8 cellular contexts compared by ENCODE assay signal in the genomic region with DNA sequence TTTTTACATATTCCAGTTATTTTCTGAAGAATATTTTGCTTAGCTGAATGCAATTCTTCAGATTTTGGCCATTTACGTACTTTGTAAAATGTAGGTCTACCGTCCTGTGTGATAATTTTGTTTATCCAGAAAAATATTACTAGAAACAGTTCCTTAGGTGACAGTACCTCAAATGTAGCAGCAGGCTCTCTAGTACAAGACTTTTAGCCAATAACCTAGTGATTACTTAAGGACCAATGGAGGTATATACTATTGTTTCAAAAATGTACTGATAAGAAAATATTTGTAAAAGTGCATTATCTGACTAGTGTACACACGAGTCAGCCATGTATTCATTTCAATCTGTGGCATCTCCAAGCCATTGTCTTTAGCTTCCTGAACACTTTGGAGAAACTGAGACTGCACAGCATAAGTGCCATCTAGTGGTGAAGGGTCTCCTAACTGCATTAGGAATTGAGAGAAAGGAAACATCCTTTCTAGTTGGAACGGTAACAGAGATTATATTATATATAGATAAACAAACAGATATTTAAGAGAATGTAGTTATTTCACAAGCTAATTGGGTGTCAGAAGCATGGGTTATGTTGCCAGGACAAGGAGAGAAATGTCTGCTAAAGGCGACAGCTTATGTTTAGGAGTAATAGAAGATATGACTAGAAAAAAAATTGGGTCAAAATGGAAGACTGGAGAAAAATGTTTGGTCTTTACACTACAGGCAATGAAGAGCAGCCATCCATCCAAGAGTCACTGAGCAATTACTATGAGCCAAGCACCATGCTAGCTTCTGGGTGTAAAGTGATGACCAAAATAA. TPM values are rescaled to one million over a fixed set of nuclear protein-coding genes. Genes with fewer than 3 reads are reported as not detected.
DNase-seq lines count a peak whose midpoint lies in the region; ATAC-seq, FAIRE-seq and TF ChIP-seq lines count a peak whose summit lies in the region.

No MANE protein-coding gene starts in this region.

- peak; percentile 92 for ATAC-seq in CD4-positive, alpha-beta T cell (ENCODE audit: poor library complexity)
- ATAC-seq in GM18861 (IDR thresholded peaks at IDR 0.05; ENCODE audit: unreplicated experiment), result peak; percentile 44
- ATAC-seq in HG03103 (IDR thresholded peaks at IDR 0.05; ENCODE audit: low read depth, unreplicated experiment), result peak; percentile 37
- peak in 3 of 4 donors; percentile 82 to 92 (median 83) for ATAC-seq in pancreas
- no peak for ATAC-seq in HG03457 (IDR thresholded peaks at IDR 0.05; ENCODE audit: unreplicated experiment)

- no peaks in the 10 kb centered on the region for H3K36me3 Mint-ChIP-seq in CD4-positive, alpha-beta T cell (ENCODE audit: low read depth)

- intact Hi-C loops in CD4-positive, alpha-beta T cell (cut with DNase I, micrococcal nuclease), result loop anchor here (1.0 to 5.0 kb wide), 7 partner anchors 63 to 494 kb away; no protein-coding TSS in a partner anchor
- intact Hi-C loops in pancreas (cut with DNase I), result no loop called here

- peak in 7 of 10 experiments; percentile 15 to 50 (median 24) for DNase-seq in CD4-positive, alpha-beta T cell
- peak; percentile 71 for DNase-seq in NCI-H69 (lab: John Stamatoyannopoulos, UW)
- DNase-seq in activated T-helper 1 cell treated with Interleukin-2 at 50 U/mL for 16 hours (ENCODE audit: low read depth), result peak; percentile 8
- peak; percentile 62 to 86 for DNase-seq in foreskin fibroblast
- DNase-seq in pancreas, result peak in 1 of 6 donors; percentile 21

- 27 to 30% methylated on average over 5 of the region's 5 CpGs for WGBS in pancreas, 2 donors

- peaks cover 38% of the 10 kb centered on the region for H3K4me1 Mint-ChIP-seq in CD4-positive, alpha-beta T cell (ENCODE audit: low read depth)

- H3K4me3 ChIP-seq in foreskin fibroblast (ENCODE audit: low read depth in 1 of 2, low read length in 2 of 2) (peak overlapping the region in 1 of 2 donors; percentile 17), pancreas (no peak overlapping the region)

- CTCF ChIA-PET in CD4-positive, alpha-beta T cell (lab: Charles Lee), result interaction anchor here (0.7 to 3.9 kb wide), 34 partner anchors 8 to 494 kb away, joined by 3 to 74 read pairs (median 5); partner anchors contain the start of gene ARID5B

- peak; percentile 92 for FAIRE-seq in pancreas (lab: Jason Lieb, UNC)

- TF ChIP-seq CTCF in CD4-positive, alpha-beta T cell (IDR thresholded peaks at IDR 0.05), result peak; percentile 92
- TF ChIP-seq CTCF in foreskin fibroblast (IDR thresholded peaks at IDR 0.05; ENCODE audit: low read depth, low read length) (peak; percentile 82), pancreas (IDR thresholded peaks at IDR 0.05) (peak; percentile 58 to 72 (median 72))

- no peaks in the 10 kb centered on the region for H3K4me1 ChIP-seq in pancreas

- H3K27me3 Mint-ChIP-seq in CD4-positive, alpha-beta T cell, result no peaks in the 10 kb centered on the region

- H3K27ac Mint-ChIP-seq in CD4-positive, alpha-beta T cell, result peak overlapping the region; percentile 18

- H3K27ac ChIP-seq in CD4-positive, alpha-beta T cell (ENCODE audit: low read depth, low read length), result no peak overlapping the region
- no peak overlapping the region for H3K27ac ChIP-seq in pancreas

- peak overlapping the region; percentile 5 for H3K4me3 Mint-ChIP-seq in CD4-positive, alpha-beta T cell

- H3K9me3 ChIP-seq in CD4-positive, alpha-beta T cell (ENCODE audit: control insufficient read depth, low read length), result no peaks in the 10 kb centered on the region
- no peaks in the 10 kb centered on the region for H3K9me3 ChIP-seq in pancreas

- no peaks in the 10 kb centered on the region for H3K9me3 Mint-ChIP-seq in CD4-positive, alpha-beta T cell

- POLR2A ChIA-PET in CD4-positive, alpha-beta T cell (lab: Charles Lee), result interaction anchor here (1.1 to 3.8 kb wide), 10 partner anchors 13 to 345 kb away, joined by 3 to 38 read pairs (median 4); no protein-coding TSS in a partner anchor

- no peaks in the 10 kb centered on the region for H3K27me3 ChIP-seq in CD4-positive, alpha-beta T cell (ENCODE audit: control insufficient read depth, insufficient read depth, low read length)
- H3K27me3 ChIP-seq in pancreas, result no peaks in the 10 kb centered on the region

- no peaks in the 10 kb centered on the region for H3K36me3 ChIP-seq in pancreas

RNA-seq across cellular contexts. Expression of gene RTKN2, which starts 23.7 kb away (rescaled TPM):
- total RNA-seq in CD4-positive, alpha-beta T cell, result 1 to 10 TPM; 3.7 to 3.9 TPM
- under 1 TPM in 5 of 6 donors, not detected in 1; 0.04 to 0.31 (median 0.14) TPM for total RNA-seq in pancreas
- polyA plus RNA-seq in pancreas, result under 1 TPM; 0.16 to 0.19 TPM

Comparison
In these comparisons a context has a peak if more than half of its experiments do, and no peak if none do; other contexts are left out.
1. intact Hi-C loops: an anchor here in CD4-positive, alpha-beta T cell (1.0 to 5.0 kb wide); none called in pancreas.